21 cellular contexts compared by ENCODE assay signal in genomic region chrX:101478366-101478765, GRCh38.
"Had no signal": no experiment of that assay in that cellular context is flagged by ENCODE, and none has a peak within 500 bp of the region (broad histone marks: within the 10 kb centered on the region; RNA-seq: fewer than 3 reads in every experiment).

No MANE protein-coding gene starts in this region.

- H3K27ac ChIP-seq: prostate gland, right lobe of liver, spleen had no signal

- H3K4me3 ChIP-seq: prostate gland, right lobe of liver, spleen had no signal

- H3K36me3 ChIP-seq: prostate gland, right lobe of liver, spleen had no signal

- H3K9me3 ChIP-seq: prostate gland, right lobe of liver, spleen had no signal

- H3K4me1 ChIP-seq: prostate gland, right lobe of liver, spleen had no signal

- DNase-seq: activated CD4-positive, alpha-beta memory T cell treated with anti-CD3 and anti-CD28 coated beads, Interleukin-2, amount 10 ng/mL, durations not matched to agents 7 days and 5 days; activated CD4-positive, alpha-beta T cell treated with anti-CD3 and anti-CD28 coated beads for 36 hours; activated CD8-positive, alpha-beta memory T cell treated with anti-CD3 and anti-CD28 coated beads, Interleukin-2, amount 50 U/mL, for 4 hours; activated gamma-delta T cell treated with Interleukin-2 at 50 U/mL for 16 hours; activated naive CD8-positive, alpha-beta T cell treated with anti-CD3 and anti-CD28 coated beads for 36 hours; activated T-cell treated with anti-CD3 and anti-CD28 coated beads, Interleukin-2, amount 50 U/mL, for 72 hours; aorta; effector CD4-positive, alpha-beta T cell; hippocampal formation; kidney glomerular epithelial cell; midbrain; naive thymus-derived CD4-positive, alpha-beta T cell; nucleus accumbens; right lobe of liver; spleen; stimulated activated CD4-positive, alpha-beta T cell treated with anti-CD3 and anti-CD28 coated beads, Interleukin-1b, Interleukin-23, amount 100 ng/mL, for 48 hours; stimulated activated naive CD4-positive, alpha-beta T cell; substantia nigra; T-cell; T1000 had no signal
